Comparison of ENCODE assay signal across 28 cellular contexts in genomic region chr12:82099216-82099615, GRCh38.
A peak's percentile ranks its signal among the peaks of the same experiment; 100 is the strongest.
DNase-seq lines count a peak whose midpoint lies in the region; ATAC-seq, FAIRE-seq and TF ChIP-seq lines count a peak whose summit lies in the region.
"Had no signal": no experiment of that assay in that cellular context is flagged by ENCODE, and none has a peak within 500 bp of the region (broad histone marks: within the 10 kb centered on the region; RNA-seq: fewer than 3 reads in every experiment).

No MANE protein-coding gene starts in this region.

- H3K27ac ChIP-seq in A673 (ENCODE audit: low read depth, low read length, poor library complexity, severe bottlenecking), result no peak overlapping the region
- no peak overlapping the region for H3K27ac ChIP-seq in astrocyte (ENCODE audit: low read depth, low read length)
- H3K27ac ChIP-seq in gastroesophageal sphincter, result no peak overlapping the region
- H3K27ac ChIP-seq: heart left ventricle, HL-60, left lung, suprapubic skin, VCaP had no signal

- no peaks in the 10 kb centered on the region for H3K79me2 ChIP-seq in astrocyte (ENCODE audit: insufficient read depth, low read length)

- no peak overlapping the region for H3K27ac Mint-ChIP-seq in astrocyte (ENCODE audit: unreplicated experiment)
- H3K27ac Mint-ChIP-seq: IgD-negative memory B cell; naive B cell; stimulated activated effector memory CD8-positive, alpha-beta T cell treated with anti-CD3 and anti-CD28 coated beads, Interleukin-12 subunit alpha, Interleukin-12 subunit beta, amount 100 ng/mL, for 72 hours had no signal

- no peak overlapping the region for H2AFZ ChIP-seq in astrocyte (ENCODE audit: low read depth, low read length)

- no peaks in the 10 kb centered on the region for H3K9me3 ChIP-seq in A673 (ENCODE audit: low read depth, low read length, poor library complexity, severe bottlenecking)
- H3K9me3 ChIP-seq in astrocyte (ENCODE audit: insufficient read depth, low read depth, low read length), result no peaks in the 10 kb centered on the region
- no peaks in the 10 kb centered on the region for H3K9me3 ChIP-seq in gastroesophageal sphincter
- H3K9me3 ChIP-seq: HAP-1, suprapubic skin had no signal

- ATAC-seq in gastroesophageal sphincter (no peak), Right ventricle myocardium superior (ENCODE audit: poor library complexity) (no peak), GM21447 (IDR thresholded peaks at IDR 0.05; ENCODE audit: unreplicated experiment) (no peak)
- ATAC-seq: activated T-cell treated with anti-CD3 and anti-CD28 coated beads, Interleukin-2, amount 50 U/mL, for 4 hours; heart left ventricle; left lung; SK-N-SH treated with all-trans-retinoic acid at 6 μM for 48 hours; stimulated activated effector memory CD8-positive, alpha-beta T cell treated with anti-CD3 and anti-CD28 coated beads, Interleukin-12 subunit alpha, Interleukin-12 subunit beta, amount 100 ng/mL, for 72 hours had no signal

- TF ChIP-seq POLR2A in gastroesophageal sphincter (IDR thresholded peaks at IDR 0.05), result no peak

- no TSS peak for BruUV-seq in A673 (replicated peaks; lab: Mats Ljungman, UMichigan)

- H4K20me1 ChIP-seq in astrocyte (ENCODE audit: insufficient read depth, low read length), result no peaks in the 10 kb centered on the region

- H3K9ac ChIP-seq in astrocyte (ENCODE audit: low read length), result no peak overlapping the region

- TF ChIP-seq CTCF in A673 (conservative IDR thresholded peaks at IDR 0.05; ENCODE audit: low read depth, low read length), result no peak
- TF ChIP-seq CTCF in astrocyte (IDR thresholded peaks at IDR 0.05; ENCODE audit: insufficient read depth, low read depth, low read length), result no peak
- no peak for TF ChIP-seq CTCF in kidney epithelial cell (IDR thresholded peaks at IDR 0.05; ENCODE audit: insufficient read depth, low read length, poor library complexity, severe bottlenecking)
- TF ChIP-seq CTCF in gastroesophageal sphincter (IDR thresholded peaks at IDR 0.05), result no peak

- H3K4me3 Mint-ChIP-seq in astrocyte (ENCODE audit: unreplicated experiment), result no peak overlapping the region
- H3K4me3 Mint-ChIP-seq: activated T-cell treated with anti-CD3 and anti-CD28 coated beads, Interleukin-2, amount 50 U/mL, for 4 hours; IgD-negative memory B cell; naive B cell; stimulated activated effector memory CD8-positive, alpha-beta T cell treated with anti-CD3 and anti-CD28 coated beads, Interleukin-12 subunit alpha, Interleukin-12 subunit beta, amount 100 ng/mL, for 72 hours had no signal

- CTCF ChIA-PET in A673 (lab: Charles Lee), result no interaction called here

- H3K4me2 ChIP-seq in astrocyte (ENCODE audit: low read length), result no peak overlapping the region

- no peak for TF ChIP-seq EP300 in gastroesophageal sphincter (IDR thresholded peaks at IDR 0.05)

- no peaks in the 10 kb centered on the region for H3K27me3 Mint-ChIP-seq in astrocyte (ENCODE audit: low read depth, unreplicated experiment)
- H3K27me3 Mint-ChIP-seq: IgD-negative memory B cell, naive B cell had no signal

- H3K9me3 Mint-ChIP-seq in astrocyte (ENCODE audit: unreplicated experiment), result no peaks in the 10 kb centered on the region

- H3K27me3 ChIP-seq in A673 (replicated peaks; ENCODE audit: insufficient read depth, low read depth, low read length, poor library complexity), result no peaks in the 10 kb centered on the region
- no peaks in the 10 kb centered on the region for H3K27me3 ChIP-seq in astrocyte (ENCODE audit: insufficient read depth, low read length)
- no peaks in the 10 kb centered on the region for H3K27me3 ChIP-seq in kidney epithelial cell (ENCODE audit: control insufficient read depth, insufficient read depth, low read length)
- no peaks in the 10 kb centered on the region for H3K27me3 ChIP-seq in gastroesophageal sphincter
- H3K27me3 ChIP-seq: heart left ventricle, left lung, suprapubic skin had no signal

- intact Hi-C loops in A673 (cut with micrococcal nuclease; ENCODE audit: unreplicated experiment), result no loop called here
- intact Hi-C loops in Right ventricle myocardium superior (cut with DNase I), result no loop called here

- no peaks in the 10 kb centered on the region for H3K4me1 Mint-ChIP-seq in astrocyte (ENCODE audit: low read depth, unreplicated experiment)
- H3K4me1 Mint-ChIP-seq: IgD-negative memory B cell; naive B cell; stimulated activated effector memory CD8-positive, alpha-beta T cell treated with anti-CD3 and anti-CD28 coated beads, Interleukin-12 subunit alpha, Interleukin-12 subunit beta, amount 100 ng/mL, for 72 hours had no signal

- no peaks in the 10 kb centered on the region for H3K36me3 Mint-ChIP-seq in astrocyte (ENCODE audit: low read depth, unreplicated experiment)
- H3K36me3 Mint-ChIP-seq: IgD-negative memory B cell; naive B cell; stimulated activated effector memory CD8-positive, alpha-beta T cell treated with anti-CD3 and anti-CD28 coated beads, Interleukin-12 subunit alpha, Interleukin-12 subunit beta, amount 100 ng/mL, for 72 hours had no signal

- H3K36me3 ChIP-seq in A673 (ENCODE audit: insufficient read depth, low read length, poor library complexity, severe bottlenecking), result no peaks in the 10 kb centered on the region
- no peaks in the 10 kb centered on the region for H3K36me3 ChIP-seq in astrocyte (ENCODE audit: insufficient read depth, low read length)
- H3K36me3 ChIP-seq in kidney epithelial cell (ENCODE audit: control insufficient read depth, insufficient read depth, low read length), result no peaks in the 10 kb centered on the region
- H3K36me3 ChIP-seq in gastroesophageal sphincter, result no peaks in the 10 kb centered on the region
- H3K36me3 ChIP-seq: HAP-1, heart left ventricle, left lung, suprapubic skin had no signal

- no peaks in the 10 kb centered on the region for H3K4me1 ChIP-seq in A673 (ENCODE audit: insufficient read depth, low read length, poor library complexity, severe bottlenecking)
- no peaks in the 10 kb centered on the region for H3K4me1 ChIP-seq in astrocyte (ENCODE audit: insufficient read depth, low read length)
- H3K4me1 ChIP-seq in gastroesophageal sphincter, result no peaks in the 10 kb centered on the region
- H3K4me1 ChIP-seq: HAP-1, heart left ventricle, left lung, suprapubic skin had no signal

- POLR2A ChIA-PET in A673 (lab: Charles Lee; ENCODE audit: low non-redundant PET), result no interaction called here

- no peak for FAIRE-seq in astrocyte (lab: Jason Lieb, UNC)
- FAIRE-seq: colon, D721Med, GM19239 had no signal

- H3K4me3 ChIP-seq in A673 (ENCODE audit: low read depth, low read length, poor library complexity, severe bottlenecking), result no peak overlapping the region
- no peak overlapping the region for H3K4me3 ChIP-seq in astrocyte (ENCODE audit: insufficient read depth, low read depth, low read length)
- no peak overlapping the region for H3K4me3 ChIP-seq in kidney epithelial cell (ENCODE audit: low read depth, low read length)
- no peak overlapping the region for H3K4me3 ChIP-seq in gastroesophageal sphincter
- H3K4me3 ChIP-seq: HAP-1, heart left ventricle, left lung, suprapubic skin had no signal

- peak; percentile 51 for DNase-seq in A673 (ENCODE audit: low spot score)
- DNase-seq in HPDE6-E6E7 (ENCODE audit: extremely low spot score), result peak; percentile 78
- DNase-seq in astrocyte (ENCODE audit: low read depth), result peak; percentile 44
- DNase-seq in kidney epithelial cell (ENCODE audit: low read depth), result peak; percentile 37
- no peak for DNase-seq in Right ventricle myocardium superior
- DNase-seq: activated CD4-positive, alpha-beta T cell treated with anti-CD3 and anti-CD28 coated beads for 48 hours; activated T-cell treated with anti-CD3 and anti-CD28 coated beads, Interleukin-2, amount 50 U/mL, for 4 hours; C1 segment of cervical spinal cord; effector CD8-positive, alpha-beta T cell; heart left ventricle; left lung; naive B cell; NCI-H2107; NCI-H526; retina; T-helper 2 cell had no signal
